Comparison of ENCODE assay signal across 16 cellular contexts in genomic region chr5:73115399-73116051, GRCh38. TPM values are rescaled to one million over a fixed set of nuclear protein-coding genes. Genes with fewer than 3 reads are reported as not detected.
DNase-seq lines count a peak whose midpoint lies in the region; ATAC-seq and TF ChIP-seq lines count a peak whose summit lies in the region.
"Had no signal": no experiment of that assay in that cellular context is flagged by ENCODE, and none has a peak within 500 bp of the region (broad histone marks: within the 10 kb centered on the region; RNA-seq: fewer than 3 reads in every experiment).

No MANE protein-coding gene starts in this region.

- in situ Hi-C loops in brain microvascular endothelial cell (cut with HindIII; ENCODE audit: low pct_ligation_motif_present, low sequenced_read_pairs): no loop called here

- no peaks in the 10 kb centered on the region for H3K27me3 ChIP-seq in brain microvascular endothelial cell (replicated peaks)

- H3K27ac ChIP-seq in brain microvascular endothelial cell: peak overlapping the region; percentile 93
- H3K27ac ChIP-seq: BLaER1 had no signal

- DNase-seq in AG04449 (ENCODE audit: low read depth, low spot score) (peak; percentile 95), HT1080 (ENCODE audit: low read depth) (peak; percentile 85), brain microvascular endothelial cell (peak; percentile 93), left colon (no peak), activated gamma-delta T cell treated with Interleukin-2 at 50 U/mL for 16 hours (no peak), Ammon's horn (ENCODE audit: low spot score) (no peak), SHP77 (lab: John Stamatoyannopoulos, UW) (no peak)
- DNase-seq: activated CD4-positive, alpha-beta T cell treated with anti-CD3 and anti-CD28 coated beads, Interleukin-2, amount 50 U/mL, for 4 hours; activated naive CD8-positive, alpha-beta T cell treated with anti-CD3 and anti-CD28 coated beads, Interleukin-2, amount 50 U/mL, for 24 hours; H9; NCI-H1105; NK-92 treated with Interleukin-12 subunit alpha and Interleukin-12 subunit beta, amount 100 ng/mL, for 24 hours; stimulated activated CD4-positive, alpha-beta T cell treated with anti-CD3 and anti-CD28 coated beads, Interleukin-15, amount 100 ng/mL, for 24 hours had no signal

- CTCF ChIA-PET in AG04449 (lab: Yijun Ruan, JAX): interaction anchor here (0.6 to 3.3 kb wide), 15 partner anchors 17 to 339 kb away, joined by 3 to 30 read pairs (median 4); no protein-coding TSS in a partner anchor

- TF ChIP-seq CTCF in AG04449 (IDR thresholded peaks at IDR 0.05; ENCODE audit: insufficient read depth, low read length, missing control alignments) (no peak), brain microvascular endothelial cell (IDR thresholded peaks at IDR 0.05; ENCODE audit: low read depth, low read length, missing control alignments) (no peak)

- ATAC-seq in left colon: peak; percentile 11
- ATAC-seq in GM19324 (IDR thresholded peaks at IDR 0.05; ENCODE audit: low FRiP score, unreplicated experiment): no peak
- ATAC-seq: activated naive CD8-positive, alpha-beta T cell treated with anti-CD3 and anti-CD28 coated beads, Interleukin-2, amount 50 U/mL, for 24 hours; stimulated activated effector memory CD8-positive, alpha-beta T cell treated with anti-CD3 and anti-CD28 coated beads, Interleukin-12 subunit alpha, Interleukin-12 subunit beta, amount 100 ng/mL, for 72 hours had no signal

- no peaks in the 10 kb centered on the region for H3K36me3 ChIP-seq in brain microvascular endothelial cell (replicated peaks)
- H3K36me3 ChIP-seq: BLaER1 had no signal

- no peak overlapping the region for H3K4me3 ChIP-seq in AG04449 (ENCODE audit: low read depth, low read length)
- no peak overlapping the region for H3K4me3 ChIP-seq in brain microvascular endothelial cell (ENCODE audit: low read depth, low read length)
- H3K4me3 ChIP-seq: BLaER1 had no signal

- POLR2A ChIA-PET in AG04449 (lab: Yijun Ruan, JAX): interaction anchor here (0.8 to 1.7 kb wide), 8 partner anchors 20 to 336 kb away, joined by 3 to 6 read pairs (median 4); partner anchors contain the start of gene FOXD1

- intact Hi-C loops in left colon (cut with DNase I, micrococcal nuclease): no loop called here

RNA-seq across cellular contexts. Expression of gene TMEM171, which starts 4.8 kb away (rescaled TPM):
- not detected in 2 replicates for total RNA-seq in HT1080 (2014; rRNA removed; shearing (Covaris generic))
- polyA plus RNA-seq in HT1080 (2015; cell fraction: cytosol; rRNA removed): 0.40 and 0.50 TPM in 2 replicates
- 0.42 and 0.73 TPM in 2 replicates for polyA plus RNA-seq in HT1080 (2015; cell fraction: nucleus; rRNA removed)
- 100 to 1,000 TPM in 1 of 2 donors, 10 to 100 TPM in 1; 77.4 to 104 TPM for total RNA-seq in left colon

RNA-seq across cellular contexts. Expression of gene TMEM174, which starts 57.5 kb away (rescaled TPM):
- total RNA-seq in HT1080 (2014; rRNA removed; shearing (Covaris generic)): not detected in 2 replicates
- polyA plus RNA-seq in HT1080 (2015; cell fraction: cytosol; rRNA removed): not detected in 2 replicates
- not detected in 2 replicates for polyA plus RNA-seq in HT1080 (2015; cell fraction: nucleus; rRNA removed)
- not detected for total RNA-seq in left colon
- total RNA-seq: H9 had no signal

Comparison
In these comparisons a context has a peak if more than half of its experiments do, and no peak if none do; other contexts are left out.
1. DNase-seq: peak in AG04449 (single experiment), HT1080 (single experiment) and brain microvascular endothelial cell (single experiment); none in left colon (0 of 2), activated gamma-delta T cell treated with Interleukin-2 at 50 U/mL for 16 hours (single experiment), Ammon's horn (single experiment) and SHP77 (0 of 2).
2. RNA of gene TMEM171, which starts 4.8 kb away (total RNA-seq): 77.4 to 104 TPM in left colon; not detected in HT1080; every median in the first group is over 10 times any median in the second.